In the genomic region with DNA sequence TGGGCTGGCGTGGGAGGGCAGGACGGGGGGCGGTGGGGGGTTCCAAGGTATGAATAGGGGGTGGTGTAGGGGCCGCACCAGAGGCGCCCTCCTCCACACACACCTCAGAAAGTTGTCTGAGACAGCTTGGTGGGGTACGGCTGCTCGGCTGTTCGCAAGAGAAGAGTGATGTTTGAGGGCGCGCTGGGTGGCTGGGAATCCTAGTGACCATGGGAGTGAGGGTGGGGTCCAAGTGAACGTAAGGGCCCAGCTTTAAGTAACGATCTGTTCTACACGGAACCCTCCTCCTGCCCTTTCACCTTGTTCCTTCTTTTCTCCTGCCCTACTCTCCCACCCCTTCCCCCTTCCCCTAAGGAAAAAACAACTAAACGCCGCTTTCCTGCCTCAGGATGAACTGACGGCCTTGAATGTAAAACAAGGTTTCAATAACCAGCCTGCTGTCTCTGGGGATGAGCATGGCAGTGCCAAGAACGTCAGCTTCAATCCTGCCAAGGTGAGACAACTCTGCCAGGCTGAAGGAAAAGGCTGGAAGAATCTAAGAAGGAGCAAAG, we compare ENCODE assay signal across 9 cellular contexts. TPM values are rescaled to one million over a fixed set of nuclear protein-coding genes. Genes with fewer than 3 reads are reported as not detected.
DNase-seq lines count a peak whose midpoint lies in the region; ATAC-seq and TF ChIP-seq lines count a peak whose summit lies in the region.
"Had no signal": no experiment of that assay in that cellular context is flagged by ENCODE, and none has a peak within 500 bp of the region (broad histone marks: within the 10 kb centered on the region; RNA-seq: fewer than 3 reads in every experiment).

No MANE protein-coding gene starts in this region.

- no peak overlapping the region for H2AFZ ChIP-seq in OCI-LY1 (ENCODE audit: low read length)

- no peaks in the 10 kb centered on the region for H3K9me2 ChIP-seq in OCI-LY1 (ENCODE audit: low read depth, low read length)

- H3K79me2 ChIP-seq in OCI-LY1 (ENCODE audit: insufficient read depth, low read length), result no peaks in the 10 kb centered on the region

- DNase-seq in GM12865 (ENCODE audit: low read depth) (no peak), endodermal cell (no peak), AML-193 (lab: John Stamatoyannopoulos, UW) (no peak), DMS 273 (lab: John Stamatoyannopoulos, UW; ENCODE audit: unreplicated experiment) (no peak), HuH-7.5 (ENCODE audit: low spot score) (no peak)
- no peak for DNase-seq in natural killer cell treated with Interleukin-12 subunit alpha and Interleukin-12 subunit beta and Interleukin-15 and Interleukin-18, amount 100 ng/mL, for 72 hours (ENCODE audit: low spot score)

- WGBS in endodermal cell (ENCODE audit: insufficient coverage in 1 of 2, insufficient read length in 1 of 2), 2 experiments, result 12% methylated on average over 11 of the region's 17 CpGs; no CpG with 5 or more reads in 1 of the 2 experiments

- TF ChIP-seq CTCF in GM12865 (IDR thresholded peaks at IDR 0.05; ENCODE audit: insufficient read depth, low read depth, low read length, missing control alignments), result no peak
- TF ChIP-seq CTCF in OCI-LY1 (IDR thresholded peaks at IDR 0.05; ENCODE audit: low read length), result no peak
- TF ChIP-seq CTCF in endodermal cell (conservative IDR thresholded peaks at IDR 0.05), result no peak

- no peaks in the 10 kb centered on the region for H3F3A ChIP-seq in OCI-LY1 (ENCODE audit: insufficient read depth, low read length)

- H3K9me3 Mint-ChIP-seq in endodermal cell, result peaks cover 56% of the 10 kb centered on the region
- H3K9me3 Mint-ChIP-seq in natural killer cell treated with Interleukin-12 subunit alpha and Interleukin-12 subunit beta and Interleukin-15 and Interleukin-18, amount 100 ng/mL, for 72 hours, result no peaks in the 10 kb centered on the region

- peaks cover 10% of the 10 kb centered on the region for H3K27me3 Mint-ChIP-seq in endodermal cell (ENCODE audit: insufficient read depth)
- peaks cover 0 to 5% of the 10 kb centered on the region in 2 donors for H3K27me3 Mint-ChIP-seq in natural killer cell treated with Interleukin-12 subunit alpha and Interleukin-12 subunit beta and Interleukin-15 and Interleukin-18, amount 100 ng/mL, for 72 hours

- peaks cover 30% of the 10 kb centered on the region for H3K36me3 Mint-ChIP-seq in endodermal cell (ENCODE audit: low read depth)
- peaks cover 13% of the 10 kb centered on the region for H3K36me3 Mint-ChIP-seq in natural killer cell treated with Interleukin-12 subunit alpha and Interleukin-12 subunit beta and Interleukin-15 and Interleukin-18, amount 100 ng/mL, for 72 hours

- H3K27ac ChIP-seq in OCI-LY1 (ENCODE audit: low read depth, low read length, poor library complexity, severe bottlenecking), result peak overlapping the region; percentile 54
- H3K27ac ChIP-seq in endodermal cell (ENCODE audit: low read depth, low read length), result no peak overlapping the region

- H3K9me3 ChIP-seq in OCI-LY1 (ENCODE audit: low read length) (no peaks in the 10 kb centered on the region), endodermal cell (ENCODE audit: control insufficient read depth, low read length) (no peaks in the 10 kb centered on the region)

- no peaks in the 10 kb centered on the region for H3K4me1 Mint-ChIP-seq in endodermal cell
- H3K4me1 Mint-ChIP-seq in natural killer cell treated with Interleukin-12 subunit alpha and Interleukin-12 subunit beta and Interleukin-15 and Interleukin-18, amount 100 ng/mL, for 72 hours (ENCODE audit: low read depth in 2 of 2), result peaks cover 10 to 31% of the 10 kb centered on the region in 2 donors

- peak overlapping the region; percentile 98 for H3K4me2 ChIP-seq in OCI-LY1 (ENCODE audit: low read length)

- peak overlapping the region; percentile 62 for H3K4me3 ChIP-seq in GM12865 (ENCODE audit: low read depth, low read length)
- H3K4me3 ChIP-seq in OCI-LY1 (ENCODE audit: low read depth, low read length, poor library complexity, severe bottlenecking), result peak overlapping the region; percentile 94
- peak overlapping the region; percentile 84 for H3K4me3 ChIP-seq in endodermal cell (ENCODE audit: low read length)

- H4K20me1 ChIP-seq in OCI-LY1 (ENCODE audit: insufficient read depth, low read length), result no peaks in the 10 kb centered on the region

- H3K27me3 ChIP-seq in OCI-LY1 (ENCODE audit: insufficient read depth, low read length), result no peaks in the 10 kb centered on the region
- no peaks in the 10 kb centered on the region for H3K27me3 ChIP-seq in endodermal cell (ENCODE audit: control insufficient read depth, insufficient read depth, low read length, poor library complexity, severe bottlenecking)

- ATAC-seq in natural killer cell treated with Interleukin-12 subunit alpha and Interleukin-12 subunit beta and Interleukin-15 and Interleukin-18, amount 100 ng/mL, for 72 hours, result peak; percentile 51
- ATAC-seq in GM18520 (IDR thresholded peaks at IDR 0.05; ENCODE audit: unreplicated experiment), result no peak

- H3K36me3 ChIP-seq in OCI-LY1 (ENCODE audit: insufficient read depth, low read length) (peaks cover 41% of the 10 kb centered on the region), endodermal cell (ENCODE audit: control insufficient read depth, insufficient read depth, low read length) (peaks cover 34% of the 10 kb centered on the region)

- H3K4me3 Mint-ChIP-seq in endodermal cell, result peak overlapping the region; percentile 71
- peak overlapping the region; percentile 77 for H3K4me3 Mint-ChIP-seq in natural killer cell treated with Interleukin-12 subunit alpha and Interleukin-12 subunit beta and Interleukin-15 and Interleukin-18, amount 100 ng/mL, for 72 hours

- H3K9ac ChIP-seq in OCI-LY1 (ENCODE audit: low read length) (peak overlapping the region; percentile 93), endodermal cell (ENCODE audit: extremely low read depth, low read length, poor library complexity, severe bottlenecking) (peak overlapping the region; percentile 73)

- no peak overlapping the region for H3K27ac Mint-ChIP-seq in endodermal cell
- peak overlapping the region in 1 of 2 donors; percentile 85 for H3K27ac Mint-ChIP-seq in natural killer cell treated with Interleukin-12 subunit alpha and Interleukin-12 subunit beta and Interleukin-15 and Interleukin-18, amount 100 ng/mL, for 72 hours

- peaks cover 23% of the 10 kb centered on the region for H3K4me1 ChIP-seq in OCI-LY1 (ENCODE audit: insufficient read depth, low read length, severe bottlenecking)
- no peaks in the 10 kb centered on the region for H3K4me1 ChIP-seq in endodermal cell (ENCODE audit: control insufficient read depth, insufficient read depth, low read length)

RNA-seq across cellular contexts. Expression of gene MED12, which starts 0.7 kb away (rescaled TPM):
- 10 to 100 TPM; 57.8 to 60.8 TPM for total RNA-seq in endodermal cell
- polyA plus RNA-seq in endodermal cell (2013, experiment 1 of 2), result 43.8 TPM
- polyA plus RNA-seq in endodermal cell (2013, experiment 2 of 2), result 35.5 TPM
- 10 to 100 TPM; 68.5 to 72.9 TPM for total RNA-seq in natural killer cell treated with Interleukin-12 subunit alpha and Interleukin-12 subunit beta and Interleukin-15 and Interleukin-18, amount 100 ng/mL, for 72 hours

RNA-seq across cellular contexts. Expression of gene IL2RG, which starts 7.7 kb away (rescaled TPM):
- not detected for total RNA-seq in endodermal cell
- polyA plus RNA-seq in endodermal cell (2013, experiment 1 of 2), result not detected
- polyA plus RNA-seq in endodermal cell (2013, experiment 2 of 2), result not detected
- 100 to 1,000 TPM; 241 to 512 TPM for total RNA-seq in natural killer cell treated with Interleukin-12 subunit alpha and Interleukin-12 subunit beta and Interleukin-15 and Interleukin-18, amount 100 ng/mL, for 72 hours
- total RNA-seq: SK-MEL-5 had no signal

RNA-seq across cellular contexts. Expression of gene CXorf65, which starts 12.5 kb away (rescaled TPM):
- total RNA-seq in endodermal cell, result not detected
- not detected for polyA plus RNA-seq in endodermal cell (2013, experiment 1 of 2)
- not detected for polyA plus RNA-seq in endodermal cell (2013, experiment 2 of 2)
- total RNA-seq in natural killer cell treated with Interleukin-12 subunit alpha and Interleukin-12 subunit beta and Interleukin-15 and Interleukin-18, amount 100 ng/mL, for 72 hours, result 10 to 100 TPM; 18.0 to 28.1 TPM
- total RNA-seq: SK-MEL-5 had no signal

RNA-seq across cellular contexts. Expression of gene FOXO4, which starts 23.4 kb away (rescaled TPM):
- 10 to 100 TPM; 14.6 to 17.5 TPM for total RNA-seq in endodermal cell
- polyA plus RNA-seq in endodermal cell (2013, experiment 1 of 2), result 9.3 TPM
- 9.0 TPM for polyA plus RNA-seq in endodermal cell (2013, experiment 2 of 2)
- 10 to 100 TPM; 10.0 to 20.6 TPM for total RNA-seq in natural killer cell treated with Interleukin-12 subunit alpha and Interleukin-12 subunit beta and Interleukin-15 and Interleukin-18, amount 100 ng/mL, for 72 hours

RNA-seq across cellular contexts. Expression of gene NLGN3, which starts 25.6 kb away (rescaled TPM):
- 1 to 10 TPM; 1.3 to 3.0 TPM for total RNA-seq in endodermal cell
- polyA plus RNA-seq in endodermal cell (2013, experiment 1 of 2), result 22.8 TPM
- polyA plus RNA-seq in endodermal cell (2013, experiment 2 of 2), result 22.0 TPM
- 1 to 10 TPM in 1 of 2 donors, under 1 TPM in 1; 0.78 to 1.6 TPM for total RNA-seq in natural killer cell treated with Interleukin-12 subunit alpha and Interleukin-12 subunit beta and Interleukin-15 and Interleukin-18, amount 100 ng/mL, for 72 hours

Comparison
In these comparisons a context has a peak if more than half of its experiments do, and no peak if none do; other contexts are left out.
1. RNA of gene IL2RG, which starts 7.7 kb away (total RNA-seq): 241 to 512 TPM in natural killer cell treated with Interleukin-12 subunit alpha and Interleukin-12 subunit beta and Interleukin-15 and Interleukin-18, amount 100 ng/mL, for 72 hours; not detected in endodermal cell; every median in the first group is over 100 times any median in the second.
2. RNA of gene CXorf65, which starts 12.5 kb away (total RNA-seq): 18.0 to 28.1 TPM in natural killer cell treated with Interleukin-12 subunit alpha and Interleukin-12 subunit beta and Interleukin-15 and Interleukin-18, amount 100 ng/mL, for 72 hours; not detected in endodermal cell; every median in the first group is over 10 times any median in the second.
3. Peak in every context shown above with its lines, with median percentiles within 50 percentile points of each other: H3K4me3 ChIP-seq.